8 cellular contexts compared by ENCODE assay signal in genomic region chr17:36534881-36535668, GRCh38. TPM values are rescaled to one million over a fixed set of nuclear protein-coding genes. Genes with fewer than 3 reads are reported as not detected.
DNase-seq lines count a peak whose midpoint lies in the region; ATAC-seq and TF ChIP-seq lines count a peak whose summit lies in the region.

Gene PIGW, plus strand, starts transcription at chr17:36534987. Its CDS starts 2,115 bp downstream, at chr17:36537102.

- TF ChIP-seq CTCF in HFF-Myc (IDR thresholded peaks at IDR 0.05; ENCODE audit: low read depth, low read length, missing control alignments) (no peak), SK-N-SH (IDR thresholded peaks at IDR 0.05) (0 out of 2 replicates have a peak, but pooled peaks have one; percentile 20), omental fat pad (IDR thresholded peaks at IDR 0.05) (no peak)

- H3K4me2 ChIP-seq in SK-N-SH: peak within 1 kb of the TSS; percentile 100

- no peaks in the 10 kb centered on the region for H3K9me3 ChIP-seq in SK-N-SH

- H3K4me3 Mint-ChIP-seq in activated naive CD4-positive, alpha-beta T cell treated with anti-CD3 and anti-CD28 coated beads, Interleukin-2, amount 10 ng/mL, durations not matched to agents 7 days and 5 days: peak within 1 kb of the TSS; percentile 97

- H4K20me1 ChIP-seq in SK-N-SH (ENCODE audit: insufficient read depth): no peaks in the 10 kb centered on the region

- peak within 1 kb of the TSS; percentile 97 for H2AFZ ChIP-seq in SK-N-SH (ENCODE audit: low read depth)

- peaks cover 0 to 8% of the 10 kb centered on the region in 2 experiments; a peak in 2 of 4 replicates for H3K4me1 ChIP-seq in SK-N-SH (ENCODE audit: control insufficient read depth in 1 of 2, insufficient read depth in 2 of 2, low read depth in 1 of 2, low read length in 1 of 2)

- WGBS in SK-N-SH (ENCODE audit: low lambda C conversion rate): 0% methylated on average over 26 of the region's 82 CpGs

- H3K27me3 ChIP-seq in SK-N-SH (ENCODE audit: insufficient read depth): no peaks in the 10 kb centered on the region

- TF ChIP-seq RAD21 in SK-N-SH (IDR thresholded peaks at IDR 0.05; ENCODE audit: low read length): no peak

- H3K9me3 Mint-ChIP-seq in activated naive CD4-positive, alpha-beta T cell treated with anti-CD3 and anti-CD28 coated beads, Interleukin-2, amount 10 ng/mL, durations not matched to agents 7 days and 5 days: no peaks in the 10 kb centered on the region

- H3K4me3 ChIP-seq in HFF-Myc (replicated peaks; ENCODE audit: low read depth, low read length) (peak within 1 kb of the TSS; percentile 75), SK-N-SH (ENCODE audit: low read depth in 2 of 2, low read length in 1 of 2) (peak within 1 kb of the TSS; percentile 87 to 88)

- peaks cover 40 to 41% of the 10 kb centered on the region in 2 experiments for H3K36me3 ChIP-seq in SK-N-SH (replicated peaks in 1 of 2; ENCODE audit: control insufficient read depth in 1 of 2, insufficient read depth in 2 of 2, low read length in 1 of 2)

- ATAC-seq in omental fat pad (ENCODE audit: low FRiP score): peak; percentile 96

- H3K4me1 Mint-ChIP-seq in activated naive CD4-positive, alpha-beta T cell treated with anti-CD3 and anti-CD28 coated beads, Interleukin-2, amount 10 ng/mL, durations not matched to agents 7 days and 5 days: peaks cover 41% of the 10 kb centered on the region

- H3K27ac Mint-ChIP-seq in activated naive CD4-positive, alpha-beta T cell treated with anti-CD3 and anti-CD28 coated beads, Interleukin-2, amount 10 ng/mL, durations not matched to agents 7 days and 5 days: peak within 1 kb of the TSS; percentile 98

- DNase-seq in GM04503 (ENCODE audit: low read depth) (peak; percentile 42), HFF-Myc (ENCODE audit: extremely low read depth, low read depth) (no peak), NCI-H1048 (lab: John Stamatoyannopoulos, UW) (peak; percentile 71), SK-N-SH (peak; percentile 96), germinal center (ENCODE audit: low spot score) (peak; percentile 88), omental fat pad (ENCODE audit: low spot score) (peak; percentile 44)
- peak; percentile 91 for DNase-seq in activated naive CD4-positive, alpha-beta T cell treated with anti-CD3 and anti-CD28 coated beads, Interleukin-2, amount 10 ng/mL, durations not matched to agents 7 days and 5 days

- peak within 1 kb of the TSS; percentile 96 for H3K9ac ChIP-seq in SK-N-SH

- POLR2A ChIA-PET in SK-N-SH (lab: Yijun Ruan, JAX): interaction anchor here (0.6 to 3.2 kb wide), 7 partner anchors 10 to 185 kb away, joined by 3 to 37 read pairs (median 3); partner anchors contain the start of gene GGNBP2

- TF ChIP-seq EP300 in SK-N-SH (IDR thresholded peaks at IDR 0.05; ENCODE audit: borderline replicate concordance in 1 of 2, low read depth in 1 of 2, low read length in 1 of 2): 0 out of 4 replicates have a peak, but pooled peaks of 1 of the 2 experiments have one; percentile 6

- peaks cover 26% of the 10 kb centered on the region for H3F3A ChIP-seq in SK-N-SH (replicated peaks; ENCODE audit: insufficient read depth)

- no peaks in the 10 kb centered on the region for H3K27me3 Mint-ChIP-seq in activated naive CD4-positive, alpha-beta T cell treated with anti-CD3 and anti-CD28 coated beads, Interleukin-2, amount 10 ng/mL, durations not matched to agents 7 days and 5 days

- peaks cover 35% of the 10 kb centered on the region for H3K36me3 Mint-ChIP-seq in activated naive CD4-positive, alpha-beta T cell treated with anti-CD3 and anti-CD28 coated beads, Interleukin-2, amount 10 ng/mL, durations not matched to agents 7 days and 5 days

- peaks cover 32% of the 10 kb centered on the region for H3K79me2 ChIP-seq in SK-N-SH (ENCODE audit: insufficient read depth)

- H3K9me2 ChIP-seq in SK-N-SH: no peaks in the 10 kb centered on the region

- CTCF ChIA-PET in SK-N-SH (lab: Yijun Ruan, JAX): interaction anchor here (0.7 to 2.8 kb wide), 17 partner anchors 8 to 513 kb away, joined by 3 to 16 read pairs (median 4); partner anchors contain the start of genes GGNBP2 and MRM1
- CTCF ChIA-PET in activated naive CD4-positive, alpha-beta T cell treated with anti-CD3 and anti-CD28 coated beads, Interleukin-2, amount 10 ng/mL, durations not matched to agents 7 days and 5 days (lab: Charles Lee): interaction anchor here (0.8 to 1.7 kb wide), 3 partner anchors 9 to 17 kb away, joined by 3 to 5 read pairs (median 3); no protein-coding TSS in a partner anchor

- H3K27ac ChIP-seq in SK-N-SH (ENCODE audit: low read depth in 2 of 2, low read length in 1 of 2) (peak within 1 kb of the TSS; percentile 95 to 96), temporal lobe (ENCODE audit: low read depth, low read length) (peak within 1 kb of the TSS; percentile 45)

TF ChIP-seq in SK-N-SH, 30 proteins besides CTCF, POLR2A, EP300 and RAD21 (continues in another document):
- TF ChIP-seq RXRA (IDR thresholded peaks at IDR 0.05; ENCODE audit: borderline replicate concordance, low read depth): peak; percentile 4; the same call in 1 of the 2 replicates
- 0 out of 2 replicates have a peak, but pooled peaks have one; percentile 1 for TF ChIP-seq IRF3 (IDR thresholded peaks at IDR 0.05; ENCODE audit: low read depth, low read length)
- TF ChIP-seq RCOR1 (IDR thresholded peaks at IDR 0.05; ENCODE audit: low read length): no peak; the same call in 1 of the 2 replicates
- TF ChIP-seq CHD2 (IDR thresholded peaks at IDR 0.05; ENCODE audit: low read length, partially characterized antibody): peak; percentile 99
- TF ChIP-seq FOXM1 (IDR thresholded peaks at IDR 0.05; ENCODE audit: low read depth): no peak
- TF ChIP-seq EZH2phosphoT487 (IDR thresholded peaks at IDR 0.05; ENCODE audit: borderline replicate concordance, low read depth): no peak
- peak; percentile 98 for TF ChIP-seq ZBTB33 (IDR thresholded peaks at IDR 0.05; ENCODE audit: borderline replicate concordance, low read depth)
- no peak for TF ChIP-seq FOXJ3 (CRISPR knock-in tag; IDR thresholded peaks at IDR 0.05)
- peak; percentile 64 for TF ChIP-seq USF1 (IDR thresholded peaks at IDR 0.05; ENCODE audit: borderline replicate concordance, low read depth)
- no peak for TF ChIP-seq SMC3 (IDR thresholded peaks at IDR 0.05; ENCODE audit: low read depth, low read length)
- TF ChIP-seq ELF1 (IDR thresholded peaks at IDR 0.05): peak; percentile 95
- TF ChIP-seq USF2 (IDR thresholded peaks at IDR 0.05; ENCODE audit: borderline replicate concordance, low read depth, low read length): no peak
- no peak for TF ChIP-seq GATA2 (CRISPR knock-in tag; IDR thresholded peaks at IDR 0.05)
- peak; percentile 84 for TF ChIP-seq POLR2AphosphoS5 (IDR thresholded peaks at IDR 0.05; ENCODE audit: low read depth, low read length)
- TF ChIP-seq NRF1 (IDR thresholded peaks at IDR 0.05; ENCODE audit: low read depth, low read length): no peak
- no peak for TF ChIP-seq RFX5 (IDR thresholded peaks at IDR 0.05; ENCODE audit: low read length)
- peak; percentile 81 for TF ChIP-seq SIN3A (IDR thresholded peaks at IDR 0.05; ENCODE audit: borderline replicate concordance, low read depth, low read length)
- TF ChIP-seq GABPA (IDR thresholded peaks at IDR 0.05; ENCODE audit: low read depth): peak; percentile 93
- no peak for TF ChIP-seq NFIC (IDR thresholded peaks at IDR 0.05; ENCODE audit: borderline replicate concordance)
- peak; percentile 99 for TF ChIP-seq MXI1 (IDR thresholded peaks at IDR 0.05; ENCODE audit: low read depth, low read length)
- no peak for TF ChIP-seq MEF2A (IDR thresholded peaks at IDR 0.05; ENCODE audit: borderline replicate concordance, low read depth)
- no peak for TF ChIP-seq JUND (IDR thresholded peaks at IDR 0.05)

RNA-seq across cellular contexts. Expression of gene PIGW, which starts in this region (rescaled TPM):
- 10.1 and 11.2 TPM in 2 replicates for polyA plus RNA-seq in SK-N-SH (2012; rRNA removed)
- polyA plus RNA-seq in SK-N-SH (2012; cell fraction: cytosol; rRNA removed): 12.4 and 14.1 TPM in 2 replicates
- polyA plus RNA-seq in SK-N-SH (2012; cell fraction: nucleus; rRNA removed): 4.4 and 6.9 TPM in 2 replicates
- 10 to 100 TPM in 1 of 4 donors, 1 to 10 TPM in 3; 3.8 to 15.3 (median 7.2) TPM for total RNA-seq in omental fat pad
- total RNA-seq in temporal lobe: 3.7 TPM
